8 cellular contexts compared by ENCODE assay signal in the genomic region with DNA sequence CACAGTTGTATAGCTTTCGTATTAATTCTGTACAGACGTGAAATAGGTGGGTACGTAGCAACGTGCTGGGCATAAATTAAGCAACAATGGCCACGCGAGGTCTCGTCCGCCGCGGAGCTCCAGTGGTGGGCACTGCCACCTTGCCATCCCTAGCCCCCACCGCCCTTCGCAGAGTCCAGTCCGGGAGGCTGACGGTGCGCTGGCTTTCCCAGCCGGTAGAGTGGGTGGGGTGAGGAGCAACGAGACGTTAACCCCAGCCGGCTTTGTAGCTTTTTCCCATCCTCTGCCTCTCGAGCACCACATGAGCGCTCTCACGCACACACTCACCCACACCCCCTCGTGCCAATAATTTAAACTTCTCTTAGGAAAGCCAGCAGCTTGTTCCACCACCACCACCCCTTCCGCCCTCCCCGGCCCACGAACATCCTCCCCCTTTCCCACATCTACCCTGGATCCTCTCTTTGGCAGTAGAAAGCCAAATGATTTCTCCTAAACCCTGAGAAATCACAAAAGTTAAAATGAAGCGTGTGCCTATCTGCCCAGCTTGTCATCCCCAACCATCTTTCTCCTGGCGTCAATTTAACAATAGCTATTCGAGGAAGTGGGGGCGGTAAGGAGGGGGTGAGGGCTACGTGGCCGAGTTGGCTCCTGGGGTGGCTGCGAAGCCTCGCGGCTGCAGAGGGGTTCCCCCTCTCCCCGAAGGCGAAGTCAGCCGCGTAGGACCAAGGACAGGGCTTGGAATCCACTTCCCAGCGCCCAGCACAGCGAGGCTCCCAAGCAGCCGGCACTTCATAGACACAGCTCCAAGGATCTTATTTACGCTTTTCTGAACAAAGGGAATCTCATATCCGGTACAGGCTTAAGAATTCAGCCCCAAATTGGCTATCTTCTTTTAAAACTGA.
DNase-seq lines count a peak whose midpoint lies in the region; FAIRE-seq and TF ChIP-seq lines count a peak whose summit lies in the region.

No MANE protein-coding gene starts in this region.

- no peaks in the 10 kb centered on the region for H3K9me3 ChIP-seq in HUES6 (ENCODE audit: control insufficient read depth, insufficient read depth, low read depth, low read length)
- no peaks in the 10 kb centered on the region for H3K9me3 ChIP-seq in iPS-15b (ENCODE audit: control insufficient read depth, insufficient read depth, low read length)

- no peak for FAIRE-seq in D721Med (lab: Jason Lieb, UNC)

- H3K4me3 ChIP-seq in HUES6 (ENCODE audit: low read depth, low read length), result peak overlapping the region; percentile 75
- H3K4me3 ChIP-seq in iPS-15b (ENCODE audit: low read depth, low read length), result peak overlapping the region; percentile 79
- peak overlapping the region; percentile 65 for H3K4me3 ChIP-seq in skeletal muscle cell (ENCODE audit: low read depth, low read length)

- H3K27me3 ChIP-seq in HUES6 (ENCODE audit: control insufficient read depth, insufficient read depth, low read length) (peaks cover 92% of the 10 kb centered on the region), iPS-15b (ENCODE audit: control insufficient read depth, insufficient read depth, low read length) (peaks cover 71% of the 10 kb centered on the region)

- H3K27ac ChIP-seq in HUES6 (ENCODE audit: low read depth, low read length), result no peak overlapping the region
- H3K27ac ChIP-seq in angular gyrus (ENCODE audit: low read depth, low read length), result peak overlapping the region; percentile 2

- H3K4me1 ChIP-seq in HUES6 (ENCODE audit: control insufficient read depth, insufficient read depth, low read length) (peaks cover 19% of the 10 kb centered on the region), iPS-15b (ENCODE audit: control insufficient read depth, insufficient read depth, low read length) (peaks cover 11% of the 10 kb centered on the region)

- no peak for DNase-seq in skeletal muscle cell (ENCODE audit: low read depth)
- no peak for DNase-seq in NCI-H146 treated with DMSO at 0.1 percent for 48 hours (lab: John Stamatoyannopoulos, UW; ENCODE audit: unreplicated experiment)
- DNase-seq in D721Med (ENCODE audit: insufficient read length, low spot score), result no peak
- no peak for DNase-seq in T-helper 9 cell
- DNase-seq in DMS114 treated with DMSO at 0.1 percent for 48 hours (lab: John Stamatoyannopoulos, UW; ENCODE audit: unreplicated experiment), result no peak

- TF ChIP-seq CTCF in D721Med (IDR thresholded peaks at IDR 0.05; ENCODE audit: insufficient read depth, missing control alignments), result no peak

- H3K9ac ChIP-seq in HUES6 (ENCODE audit: low read length), result no peak overlapping the region
- no peak overlapping the region for H3K9ac ChIP-seq in iPS-15b (ENCODE audit: low read depth, low read length)

- H3K36me3 ChIP-seq in HUES6 (ENCODE audit: control insufficient read depth, insufficient read depth, low read length), result no peaks in the 10 kb centered on the region
- no peaks in the 10 kb centered on the region for H3K36me3 ChIP-seq in iPS-15b (ENCODE audit: control insufficient read depth, insufficient read depth, low read length)
